25 cellular contexts compared by ENCODE assay signal in genomic region chr4:5973033-5973432, GRCh38. TPM values are rescaled to one million over a fixed set of nuclear protein-coding genes. Genes with fewer than 3 reads are reported as not detected.
"Had no signal": no experiment of that assay in that cellular context is flagged by ENCODE, and none has a peak within 500 bp of the region (broad histone marks: within the 10 kb centered on the region; RNA-seq: fewer than 3 reads in every experiment).

No MANE protein-coding gene starts in this region.

- H3K9me3 Mint-ChIP-seq: nephron progenitor cell, type B pancreatic cell had no signal

- H3K9me3 ChIP-seq: esophagus muscularis mucosa, gastrocnemius medialis, heart right ventricle, neutrophil, vagina had no signal

- H3K27ac ChIP-seq: dorsolateral prefrontal cortex, epithelial cell of prostate, esophagus muscularis mucosa, gastrocnemius medialis, heart right ventricle, neutrophil, skin epidermis, vagina had no signal

- DNase-seq: cortex of kidney; effector memory CD4-positive, alpha-beta T cell; gastrocnemius medialis; heart right ventricle; hypothalamus; kidney glomerular epithelial cell; mammary epithelial cell; naive thymus-derived CD4-positive, alpha-beta T cell; nephron progenitor cell; stimulated activated CD4-positive, alpha-beta T cell treated with anti-CD3 and anti-CD28 coated beads, Interleukin-12 subunit alpha, Interleukin-12 subunit beta, amount 100 ng/mL, for 4 hours; stimulated activated naive CD4-positive, alpha-beta T cell had no signal

- H3K36me3 Mint-ChIP-seq: naive thymus-derived CD4-positive, alpha-beta T cell; type B pancreatic cell had no signal

- H3K27ac Mint-ChIP-seq: naive thymus-derived CD4-positive, alpha-beta T cell; nephron progenitor cell; type B pancreatic cell had no signal

- H3K4me3 ChIP-seq: dorsolateral prefrontal cortex, esophagus muscularis mucosa, gastrocnemius medialis, heart right ventricle, skin epidermis, vagina had no signal

- H3K4me1 ChIP-seq: esophagus muscularis mucosa, gastrocnemius medialis, heart right ventricle, vagina had no signal

- H3K27me3 ChIP-seq: vagina had no signal

- ATAC-seq: gastrocnemius medialis; heart right ventricle; left lobe of liver; naive thymus-derived CD4-positive, alpha-beta T cell; sciatic nerve had no signal

- H3K36me3 ChIP-seq: esophagus muscularis mucosa, gastrocnemius medialis, heart right ventricle, neutrophil, vagina had no signal

RNA-seq across cellular contexts. Expression of gene C4orf50, which starts 45.2 kb away (rescaled TPM):
- total RNA-seq: fibroblast of villous mesenchyme, left lobe of liver, lower leg skin, mammary epithelial cell, mesenteric fat pad, osteoblast, pulmonary artery endothelial cell had no signal
